ENCODE assay signal across 8 cellular contexts in genomic region chr11:65661599-65662246, GRCh38. TPM values are rescaled to one million over a fixed set of nuclear protein-coding genes. Genes with fewer than 3 reads are reported as not detected.
A peak's percentile ranks its signal among the peaks of the same experiment; 100 is the strongest.
DNase-seq lines count a peak whose midpoint lies in the region; ATAC-seq and TF ChIP-seq lines count a peak whose summit lies in the region.

No MANE protein-coding gene starts in this region.

- peak overlapping the region; percentile 97 for H3K27ac ChIP-seq in CD4-positive, alpha-beta T cell (ENCODE audit: low read depth, low read length)
- H3K27ac ChIP-seq in Peyer's patch (peak overlapping the region; percentile 94 to 99 (median 98)), neutrophil (peak overlapping the region; percentile 99)

- H3K36me3 ChIP-seq in Peyer's patch (peaks cover 0 to 49% (median 0%) of the 10 kb centered on the region in 3 donors), neutrophil (peaks cover 50% of the 10 kb centered on the region)

- H3K27ac Mint-ChIP-seq in CD4-positive, alpha-beta T cell: peak overlapping the region; percentile 84

- H3K27me3 Mint-ChIP-seq in CD4-positive, alpha-beta T cell: no peaks in the 10 kb centered on the region

- H3K4me1 Mint-ChIP-seq in CD4-positive, alpha-beta T cell (ENCODE audit: low read depth): peaks cover 42% of the 10 kb centered on the region

- intact Hi-C loops in CD4-positive, alpha-beta T cell (cut with DNase I, micrococcal nuclease): loop anchor here (1.0 to 5.0 kb wide), 3 partner anchors 8 to 89 kb away; partner anchors contain the start of genes FAM89B (in 1 of the 2), KAT5 (in 1 of the 2) and ZNRD2 (in 1 of the 2)

- CTCF ChIA-PET in CD4-positive, alpha-beta T cell (lab: Charles Lee): interaction anchor here (1.6 kb wide), 1 partner anchor 198 kb away, joined by 4 read pairs; the partner anchor contains the start of gene MUS81

- no peak for TF ChIP-seq CTCF in CD4-positive, alpha-beta T cell (IDR thresholded peaks at IDR 0.05)
- TF ChIP-seq CTCF in Peyer's patch (IDR thresholded peaks at IDR 0.05) (no peak), epithelial cell of esophagus (IDR thresholded peaks at IDR 0.05; ENCODE audit: insufficient read depth, low read depth, low read length, missing control alignments) (no peak), neutrophil (IDR thresholded peaks at IDR 0.05) (no peak)

- TF ChIP-seq POLR2A in Peyer's patch (IDR thresholded peaks at IDR 0.05): no peak

- DNase-seq in CD4-positive, alpha-beta T cell: no peak
- DNase-seq in Peyer's patch (peak in 1 of 3 donors; percentile 45), epithelial cell of esophagus (ENCODE audit: low read depth) (no peak), HuH-7.5 (ENCODE audit: low spot score) (no peak), AG08395 (ENCODE audit: low spot score) (no peak)

- H3K36me3 Mint-ChIP-seq in CD4-positive, alpha-beta T cell (ENCODE audit: low read depth): peaks cover 52% of the 10 kb centered on the region

- H3K9me3 ChIP-seq in CD4-positive, alpha-beta T cell (ENCODE audit: control insufficient read depth, low read length): no peaks in the 10 kb centered on the region
- H3K9me3 ChIP-seq in Peyer's patch (no peaks in the 10 kb centered on the region), neutrophil (no peaks in the 10 kb centered on the region)

- H3K4me1 ChIP-seq in Peyer's patch (peaks cover 3 to 32% (median 14%) of the 10 kb centered on the region in 4 donors), neutrophil (ENCODE audit: control insufficient read depth in 1 of 2, insufficient read depth in 1 of 2, low read depth in 1 of 2, low read length in 1 of 2) (peaks cover 26 to 29% of the 10 kb centered on the region in 2 experiments)

- ATAC-seq in CD4-positive, alpha-beta T cell (ENCODE audit: poor library complexity): no peak
- ATAC-seq in GM21526 (IDR thresholded peaks at IDR 0.05; ENCODE audit: low FRiP score, unreplicated experiment) (no peak), GM21737 (IDR thresholded peaks at IDR 0.05; ENCODE audit: unreplicated experiment) (no peak)

- H3K9me3 Mint-ChIP-seq in CD4-positive, alpha-beta T cell: no peaks in the 10 kb centered on the region

- POLR2A ChIA-PET in CD4-positive, alpha-beta T cell (lab: Charles Lee): interaction anchor here (0.9 to 5.9 kb wide), 11 partner anchors 9 to 197 kb away, joined by 3 to 93 read pairs (median 4); partner anchors contain the start of genes CFL1, FAM89B, KAT5 and MALAT1

- peak overlapping the region; percentile 85 to 99 (median 96) for H3K4me3 ChIP-seq in Peyer's patch
- peak overlapping the region; percentile 99 for H3K4me3 ChIP-seq in epithelial cell of esophagus (ENCODE audit: low read length)
- peak overlapping the region; percentile 85 to 87 for H3K4me3 ChIP-seq in neutrophil (ENCODE audit: low read depth in 1 of 2, low read length in 1 of 2)

- H3K4me3 Mint-ChIP-seq in CD4-positive, alpha-beta T cell: peak overlapping the region; percentile 89

- H3K27me3 ChIP-seq in CD4-positive, alpha-beta T cell (ENCODE audit: control insufficient read depth, insufficient read depth, low read length): no peaks in the 10 kb centered on the region
- H3K27me3 ChIP-seq in Peyer's patch (no peaks in the 10 kb centered on the region), neutrophil (no peaks in the 10 kb centered on the region)

RNA-seq across cellular contexts. Expression of gene RELA, which starts 1.0 kb away (rescaled TPM):
- 100 to 1,000 TPM; 379 to 382 TPM for total RNA-seq in CD4-positive, alpha-beta T cell
- total RNA-seq in Peyer's patch: 10 to 100 TPM; 46.6 to 86.9 (median 59.7) TPM

RNA-seq across cellular contexts. Expression of gene SIPA1, which starts 23.8 kb away (rescaled TPM):
- 100 to 1,000 TPM; 272 to 298 TPM for total RNA-seq in CD4-positive, alpha-beta T cell
- 10 to 100 TPM; 18.0 to 48.7 (median 24.7) TPM for total RNA-seq in Peyer's patch

RNA-seq across cellular contexts. Expression of gene PCNX3, which starts 46.1 kb away (rescaled TPM):
- 10 to 100 TPM; 37.3 to 40.5 TPM for total RNA-seq in CD4-positive, alpha-beta T cell
- total RNA-seq in Peyer's patch: 100 to 1,000 TPM in 1 of 4 donors, 10 to 100 TPM in 3; 60.2 to 106 (median 81.3) TPM

RNA-seq across cellular contexts. Expression of gene MAP3K11, which starts 47.7 kb away (rescaled TPM):
- 10 to 100 TPM; 45.2 to 45.8 TPM for total RNA-seq in CD4-positive, alpha-beta T cell
- 100 to 1,000 TPM; 106 to 209 (median 150) TPM for total RNA-seq in Peyer's patch

RNA-seq across cellular contexts. Expression of gene KAT5, which starts 50.3 kb away (rescaled TPM):
- 10 to 100 TPM; 90.9 to 99.6 TPM for total RNA-seq in CD4-positive, alpha-beta T cell
- 100 to 1,000 TPM in 1 of 4 donors, 10 to 100 TPM in 3; 55.9 to 137 (median 80.3) TPM for total RNA-seq in Peyer's patch

Comparison
In these comparisons a context has a peak if more than half of its experiments do, and no peak if none do; other contexts are left out.
1. RNA of gene RELA, which starts 1.0 kb away (total RNA-seq): 379 to 382 TPM in CD4-positive, alpha-beta T cell; 46.6 to 86.9 TPM in Peyer's patch; every median in the first group is over 4 times any median in the second.
2. RNA of gene SIPA1, which starts 23.8 kb away (total RNA-seq): 272 to 298 TPM in CD4-positive, alpha-beta T cell; 18.0 to 48.7 TPM in Peyer's patch; every median in the first group is over 4 times any median in the second.
3. Peak in every context shown above with its lines, with median percentiles within 50 percentile points of each other: H3K27ac ChIP-seq and H3K4me3 ChIP-seq.